In the genomic region with DNA sequence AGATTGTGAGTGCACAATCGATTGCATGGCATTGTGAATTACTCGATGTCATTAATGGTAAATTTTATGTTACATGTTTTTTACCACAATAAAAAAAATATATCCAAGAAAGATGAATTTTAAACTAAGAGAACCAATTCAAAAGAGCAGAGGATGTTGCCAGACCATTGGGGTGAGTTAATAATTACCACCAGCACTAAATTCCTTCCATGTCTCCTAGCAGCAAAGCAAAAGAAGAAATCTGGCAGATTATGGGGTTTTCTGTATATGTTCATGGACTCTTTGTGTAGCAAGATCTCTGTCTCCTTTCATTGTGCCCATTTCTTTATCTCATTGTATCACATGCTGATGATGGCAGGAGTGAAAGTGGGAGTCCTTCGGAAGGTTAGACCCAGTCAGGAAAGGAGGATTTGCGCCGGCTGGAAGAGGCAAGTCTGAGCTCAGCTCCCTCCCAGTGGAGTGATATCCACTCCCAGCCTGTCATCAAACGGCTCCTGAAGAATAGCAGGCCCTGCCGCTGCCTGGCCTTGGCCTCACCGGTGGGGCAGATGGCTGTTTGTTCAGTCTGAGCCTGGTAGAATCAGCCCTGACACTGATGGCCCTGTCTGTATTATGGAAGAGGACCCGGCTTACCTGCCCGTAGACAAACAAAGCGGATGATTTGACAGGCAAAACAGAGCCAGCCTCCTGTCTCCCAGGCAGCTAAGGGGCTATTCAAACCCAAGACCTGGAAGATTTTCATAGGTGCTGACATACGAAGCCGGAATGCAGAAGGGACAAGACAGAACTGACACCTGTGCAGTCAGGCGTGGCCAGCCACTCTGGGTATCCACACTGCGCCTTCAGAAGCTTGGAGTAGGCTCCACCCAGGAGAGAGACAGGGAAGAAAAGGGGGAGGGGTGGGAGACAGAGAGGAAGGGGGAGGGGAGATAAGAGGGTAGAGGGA, we compare ENCODE assay signal across 14 cellular contexts. TPM values are rescaled to one million over a fixed set of nuclear protein-coding genes. Genes with fewer than 3 reads are reported as not detected.
A peak's percentile ranks its signal among the peaks of the same experiment; 100 is the strongest.
DNase-seq lines count a peak whose midpoint lies in the region; ATAC-seq and TF ChIP-seq lines count a peak whose summit lies in the region.
"Had no signal": no experiment of that assay in that cellular context is flagged by ENCODE, and none has a peak within 500 bp of the region (broad histone marks: within the 10 kb centered on the region; RNA-seq: fewer than 3 reads in every experiment).

No MANE protein-coding gene starts in this region.

- H2AK5ac ChIP-seq in H9 (ENCODE audit: insufficient read length, low read length), result no peak overlapping the region

- no CpG with 5 or more reads among the region's 15 CpGs for WGBS in H9 (ENCODE audit: extremely low coverage, insufficient read length, low lambda C conversion rate)
- 29 to 34% methylated on average over 15 of the region's 15 CpGs for WGBS in heart right ventricle, 2 donors

- no peak overlapping the region for H3K27ac Mint-ChIP-seq in H9
- H3K27ac Mint-ChIP-seq in activated CD8-positive, alpha-beta memory T cell treated with anti-CD3 and anti-CD28 coated beads, Interleukin-2, amount 10 ng/mL, durations not matched to agents 7 days and 5 days, result no peak overlapping the region

- H3K14ac ChIP-seq in H9 (ENCODE audit: insufficient read depth, low read length), result no peak overlapping the region; the same call in 1 of the 2 replicates

- H3K79me2 ChIP-seq in H9 (ENCODE audit: insufficient read depth, low read length), result no peaks in the 10 kb centered on the region

- CTCF ChIA-PET in activated CD8-positive, alpha-beta memory T cell treated with anti-CD3 and anti-CD28 coated beads, Interleukin-2, amount 10 ng/mL, durations not matched to agents 7 days and 5 days (lab: Charles Lee), result no interaction called here

- no peak overlapping the region for H2BK120ac ChIP-seq in H9 (ENCODE audit: low read depth, low read length, poor library complexity, severe bottlenecking)

- no peak overlapping the region for H2BK12ac ChIP-seq in H9 (ENCODE audit: insufficient read length, low read depth, low read length)

- no peak overlapping the region for H3K56ac ChIP-seq in H9 (ENCODE audit: insufficient read length, low read depth, low read length)

- no peak overlapping the region for H2BK20ac ChIP-seq in H9 (ENCODE audit: low read depth, low read length, poor library complexity, severe bottlenecking)

- H3K4me1 Mint-ChIP-seq in H9, result peaks cover 14 to 15% of the 10 kb centered on the region in 2 experiments
- H3K4me1 Mint-ChIP-seq in activated CD8-positive, alpha-beta memory T cell treated with anti-CD3 and anti-CD28 coated beads, Interleukin-2, amount 10 ng/mL, durations not matched to agents 7 days and 5 days, result no peaks in the 10 kb centered on the region

- no peaks in the 10 kb centered on the region for H4K20me1 ChIP-seq in H9 (ENCODE audit: control insufficient read depth, insufficient read depth, insufficient read length)

- no peak overlapping the region for H2BK5ac ChIP-seq in H9 (ENCODE audit: insufficient read length, low read length)

- peak overlapping the region; percentile 22 to 28; a peak in 2 of 5 replicates for H3K4me3 Mint-ChIP-seq in H9
- no peak overlapping the region for H3K4me3 Mint-ChIP-seq in activated CD8-positive, alpha-beta memory T cell treated with anti-CD3 and anti-CD28 coated beads, Interleukin-2, amount 10 ng/mL, durations not matched to agents 7 days and 5 days

- peak overlapping the region; percentile 82 for H3K4me2 ChIP-seq in H9 (ENCODE audit: insufficient read depth, insufficient read length, low read length)

- intact Hi-C loops in heart right ventricle (cut with DNase I), result no loop called here

- H3K18ac ChIP-seq in H9 (ENCODE audit: insufficient read length, low read depth, low read length), result peak overlapping the region; percentile 75

- H3K27ac ChIP-seq in H9 (ENCODE audit: insufficient read length, low read depth, low read length) (no peak overlapping the region), heart right ventricle (no peak overlapping the region), neutrophil (peak overlapping the region; percentile 80)
- H3K27ac ChIP-seq: gastroesophageal sphincter had no signal

- H3K79me1 ChIP-seq in H9 (ENCODE audit: insufficient read depth, low read depth, low read length, poor library complexity, severe bottlenecking), result no peaks in the 10 kb centered on the region

- H4K91ac ChIP-seq in H9 (ENCODE audit: insufficient read length, low read depth, low read length), result no peak overlapping the region

- H3K23me2 ChIP-seq in H9 (ENCODE audit: insufficient read length, low read depth, low read length, poor library complexity, severe bottlenecking), result peaks cover 13% of the 10 kb centered on the region

- no peaks in the 10 kb centered on the region for H3K27me3 ChIP-seq in H9 (ENCODE audit: insufficient read depth, low read length)
- peaks cover 0 to 66% (median 26%) of the 10 kb centered on the region in 7 donors for H3K27me3 ChIP-seq in heart right ventricle
- peaks cover 42% of the 10 kb centered on the region for H3K27me3 ChIP-seq in neutrophil
- H3K27me3 ChIP-seq in MG63, result peaks cover 4% of the 10 kb centered on the region; the same call in 1 of the 2 replicates

- H4K5ac ChIP-seq in H9 (ENCODE audit: insufficient read length, low read depth, low read length), result no peak overlapping the region

- no peaks in the 10 kb centered on the region for H3K36me3 Mint-ChIP-seq in H9 (ENCODE audit: insufficient read depth in 1 of 3, low read depth in 3 of 3)
- no peaks in the 10 kb centered on the region for H3K36me3 Mint-ChIP-seq in activated CD8-positive, alpha-beta memory T cell treated with anti-CD3 and anti-CD28 coated beads, Interleukin-2, amount 10 ng/mL, durations not matched to agents 7 days and 5 days

- H3K27me3 Mint-ChIP-seq in H9 (ENCODE audit: low read depth), result peaks cover 56% of the 10 kb centered on the region
- peaks cover 44% of the 10 kb centered on the region for H3K27me3 Mint-ChIP-seq in activated CD8-positive, alpha-beta memory T cell treated with anti-CD3 and anti-CD28 coated beads, Interleukin-2, amount 10 ng/mL, durations not matched to agents 7 days and 5 days

- H2BK15ac ChIP-seq in H9 (ENCODE audit: low read depth, low read length), result no peak overlapping the region

- no peak for TF ChIP-seq CTCF in H9 (conservative IDR thresholded peaks at IDR 0.05)
- no peak for TF ChIP-seq CTCF in heart right ventricle (IDR thresholded peaks at IDR 0.05)
- TF ChIP-seq CTCF in neutrophil (IDR thresholded peaks at IDR 0.05), result no peak

- H2AFZ ChIP-seq in H9 (ENCODE audit: low read length), result peak overlapping the region; percentile 4

- H3K36me3 ChIP-seq in heart right ventricle (no peaks in the 10 kb centered on the region), neutrophil (no peaks in the 10 kb centered on the region), MG63 (no peaks in the 10 kb centered on the region)
- H3K36me3 ChIP-seq: gastroesophageal sphincter, HAP-1 had no signal

- peak; percentile 52 for DNase-seq in H9
- peak; percentile 88 for DNase-seq in NCI-H2171 treated with DMSO at 0.1 percent for 48 hours (lab: John Stamatoyannopoulos, UW)
- DNase-seq in heart right ventricle, result peak in 1 of 2 donors; percentile 16
- DNase-seq in activated CD8-positive, alpha-beta memory T cell treated with anti-CD3 and anti-CD28 coated beads, Interleukin-2, amount 10 ng/mL, durations not matched to agents 7 days and 5 days, result no peak
- DNase-seq in activated naive CD4-positive, alpha-beta T cell (lab: John Stamatoyannopoulos, UW), result no peak
- DNase-seq in MG63, result no peak
- DNase-seq: GF-D8, SW 1271 had no signal

- H3T11ph ChIP-seq in H9 (ENCODE audit: low read length), result no peak overlapping the region

- H3K4ac ChIP-seq in H9 (ENCODE audit: low read depth, low read length), result no peak overlapping the region

- H3K9me3 Mint-ChIP-seq in H9, result no peaks in the 10 kb centered on the region
- no peaks in the 10 kb centered on the region for H3K9me3 Mint-ChIP-seq in activated CD8-positive, alpha-beta memory T cell treated with anti-CD3 and anti-CD28 coated beads, Interleukin-2, amount 10 ng/mL, durations not matched to agents 7 days and 5 days (ENCODE audit: low read depth)

- H3K4me3 ChIP-seq in heart right ventricle (no peak overlapping the region), neutrophil (ENCODE audit: low read depth in 1 of 2, low read length in 1 of 2) (peak overlapping the region in 1 of 2 experiments; percentile 22), MG63 (no peak overlapping the region)
- H3K4me3 ChIP-seq: gastroesophageal sphincter, HAP-1 had no signal

- H3K23ac ChIP-seq in H9 (ENCODE audit: insufficient read length, low read depth, low read length), result no peak overlapping the region

- no peak overlapping the region for H3K9ac ChIP-seq in H9 (ENCODE audit: extremely low read depth, insufficient read length, low read length)

- H3K4me1 ChIP-seq in H9 (ENCODE audit: insufficient read depth, low read length) (no peaks in the 10 kb centered on the region; the same call in 1 of the 2 replicates), heart right ventricle (peaks cover 0 to 11% (median 0%) of the 10 kb centered on the region in 9 donors), neutrophil (ENCODE audit: control insufficient read depth in 1 of 2, insufficient read depth in 1 of 2, low read depth in 1 of 2, low read length in 1 of 2) (peaks cover 18 to 29% of the 10 kb centered on the region in 2 experiments)
- H3K4me1 ChIP-seq: gastroesophageal sphincter, HAP-1 had no signal

- ATAC-seq in heart right ventricle, result peak in 5 of 8 donors; percentile 51 to 78 (median 67)
- no peak for ATAC-seq in activated CD8-positive, alpha-beta memory T cell treated with anti-CD3 and anti-CD28 coated beads, Interleukin-2, amount 10 ng/mL, durations not matched to agents 7 days and 5 days
- ATAC-seq: gastroesophageal sphincter, sciatic nerve had no signal

- no peak overlapping the region for H4K8ac ChIP-seq in H9 (replicated peaks; ENCODE audit: insufficient read length, low read depth, low read length)

- H3K9me3 ChIP-seq in H9 (ENCODE audit: control insufficient read depth, low read depth, low read length), result no peaks in the 10 kb centered on the region
- no peaks in the 10 kb centered on the region for H3K9me3 ChIP-seq in heart right ventricle
- H3K9me3 ChIP-seq in neutrophil, result no peaks in the 10 kb centered on the region
- H3K9me3 ChIP-seq in MG63, result no peaks in the 10 kb centered on the region
- H3K9me3 ChIP-seq: HAP-1 had no signal

RNA-seq across cellular contexts. Expression of a gene that starts 21.9 kb away (rescaled TPM):
- not detected in 2 replicates for total RNA-seq in H9 (2021)
- not detected for total RNA-seq in heart right ventricle
- polyA plus RNA-seq in heart right ventricle, result not detected
- total RNA-seq in activated CD8-positive, alpha-beta memory T cell treated with anti-CD3 and anti-CD28 coated beads, Interleukin-2, amount 10 ng/mL, durations not matched to agents 7 days and 5 days, result not detected
- total RNA-seq in MG63 (2014; rRNA removed; shearing (Covaris generic); ENCODE audit: low replicate concordance), result not detected in 2 replicates
- total RNA-seq: HT1080, sciatic nerve, subcutaneous adipose tissue had no signal

Comparison
In these comparisons a context has a peak if more than half of its experiments do, and no peak if none do; other contexts are left out.
1. DNase-seq: peak in H9 (single experiment) and NCI-H2171 treated with DMSO at 0.1 percent for 48 hours (single experiment); none in activated CD8-positive, alpha-beta memory T cell treated with anti-CD3 and anti-CD28 coated beads, Interleukin-2, amount 10 ng/mL, durations not matched to agents 7 days and 5 days (single experiment), activated naive CD4-positive, alpha-beta T cell (0 of 4) and MG63 (single experiment).